ENCODE assay signal across 1 cellular context in the genomic region with DNA sequence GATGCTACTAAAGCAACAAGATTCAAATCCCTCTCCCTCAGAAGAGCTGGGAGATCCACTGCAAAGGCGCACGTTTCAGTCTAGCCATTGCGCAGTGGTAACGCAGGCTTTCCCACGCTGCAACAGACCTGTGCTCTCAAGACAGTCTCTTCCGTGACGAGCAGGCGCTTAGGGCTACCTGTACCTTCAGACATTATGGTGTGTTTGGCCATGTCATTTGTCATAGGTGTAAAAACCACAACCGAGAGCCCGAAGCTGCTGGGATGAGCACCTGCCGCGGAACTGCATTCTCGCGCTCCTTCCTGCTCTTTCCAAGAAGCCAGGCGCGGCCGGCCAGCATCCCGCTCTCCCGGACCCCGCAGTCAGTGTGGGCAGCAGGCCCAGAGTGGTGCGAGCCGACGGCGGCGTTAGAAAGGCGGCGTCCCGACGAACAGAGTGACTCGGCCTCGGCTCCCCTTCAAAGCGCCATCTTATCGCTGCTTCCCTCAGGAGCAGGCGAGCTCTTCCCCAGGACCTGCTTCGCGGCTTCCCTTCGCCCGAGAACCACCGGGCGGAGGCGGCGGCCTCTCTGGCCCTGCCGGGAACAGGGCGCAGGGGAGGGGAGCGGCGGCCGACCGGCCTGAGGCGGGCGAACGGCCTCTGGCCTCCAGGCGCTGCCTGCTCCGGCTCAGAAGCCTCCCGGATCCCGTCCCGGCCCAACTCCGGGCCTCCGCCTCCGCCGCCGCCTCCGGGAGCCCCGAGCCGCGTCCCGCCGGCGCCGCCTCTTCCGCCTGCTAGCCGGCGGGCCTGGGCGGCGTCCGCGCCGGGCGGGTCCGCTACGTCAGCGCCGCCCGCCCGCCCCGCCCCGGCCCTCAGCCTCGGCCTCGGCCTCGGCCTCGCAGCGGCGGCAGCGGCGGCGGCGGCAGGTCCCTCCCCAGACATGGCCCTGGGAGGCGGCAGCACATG.
TF ChIP-seq lines count a peak whose summit lies in the region.

A gene with protein sequence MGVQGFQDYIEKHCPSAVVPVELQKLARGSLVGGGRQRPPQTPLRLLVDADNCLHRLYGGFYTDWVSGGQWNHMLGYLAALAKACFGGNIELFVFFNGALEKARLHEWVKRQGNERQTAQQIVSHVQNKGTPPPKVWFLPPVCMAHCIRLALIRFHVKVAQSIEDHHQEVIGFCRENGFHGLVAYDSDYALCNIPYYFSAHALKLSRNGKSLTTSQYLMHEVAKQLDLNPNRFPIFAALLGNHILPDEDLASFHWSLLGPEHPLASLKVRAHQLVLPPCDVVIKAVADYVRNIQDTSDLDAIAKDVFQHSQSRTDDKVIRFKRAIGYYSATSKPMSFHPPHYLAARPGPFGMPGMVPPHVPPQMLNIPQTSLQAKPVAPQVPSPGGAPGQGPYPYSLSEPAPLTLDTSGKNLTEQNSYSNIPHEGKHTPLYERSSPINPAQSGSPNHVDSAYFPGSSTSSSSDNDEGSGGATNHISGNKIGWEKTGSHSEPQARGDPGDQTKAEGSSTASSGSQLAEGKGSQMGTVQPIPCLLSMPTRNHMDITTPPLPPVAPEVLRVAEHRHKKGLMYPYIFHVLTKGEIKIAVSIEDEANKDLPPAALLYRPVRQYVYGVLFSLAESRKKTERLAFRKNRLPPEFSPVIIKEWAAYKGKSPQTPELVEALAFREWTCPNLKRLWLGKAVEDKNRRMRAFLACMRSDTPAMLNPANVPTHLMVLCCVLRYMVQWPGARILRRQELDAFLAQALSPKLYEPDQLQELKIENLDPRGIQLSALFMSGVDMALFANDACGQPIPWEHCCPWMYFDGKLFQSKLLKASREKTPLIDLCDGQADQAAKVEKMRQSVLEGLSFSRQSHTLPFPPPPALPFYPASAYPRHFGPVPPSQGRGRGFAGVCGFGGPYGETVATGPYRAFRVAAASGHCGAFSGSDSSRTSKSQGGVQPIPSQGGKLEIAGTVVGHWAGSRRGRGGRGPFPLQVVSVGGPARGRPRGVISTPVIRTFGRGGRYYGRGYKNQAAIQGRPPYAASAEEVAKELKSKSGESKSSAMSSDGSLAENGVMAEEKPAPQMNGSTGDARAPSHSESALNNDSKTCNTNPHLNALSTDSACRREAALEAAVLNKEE (plus strand): TSS at position 869 of the 945 bp plus-strand sequence. CDS start 231 bp downstream, outside the sequence.

TF ChIP-seq in K562, 482 proteins besides CTCF, POLR2A, EP300 and RAD21 (continued from another document and continues in another):
- TF ChIP-seq, protein P1, sequence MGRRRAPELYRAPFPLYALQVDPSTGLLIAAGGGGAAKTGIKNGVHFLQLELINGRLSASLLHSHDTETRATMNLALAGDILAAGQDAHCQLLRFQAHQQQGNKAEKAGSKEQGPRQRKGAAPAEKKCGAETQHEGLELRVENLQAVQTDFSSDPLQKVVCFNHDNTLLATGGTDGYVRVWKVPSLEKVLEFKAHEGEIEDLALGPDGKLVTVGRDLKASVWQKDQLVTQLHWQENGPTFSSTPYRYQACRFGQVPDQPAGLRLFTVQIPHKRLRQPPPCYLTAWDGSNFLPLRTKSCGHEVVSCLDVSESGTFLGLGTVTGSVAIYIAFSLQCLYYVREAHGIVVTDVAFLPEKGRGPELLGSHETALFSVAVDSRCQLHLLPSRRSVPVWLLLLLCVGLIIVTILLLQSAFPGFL (CRISPR knock-in tag; IDR thresholded peaks at IDR 0.05) = no peak
- TF ChIP-seq SMAD4 (CRISPR knock-in tag; conservative IDR thresholded peaks at IDR 0.05) (peak; percentile 91), GABPA (tag; conservative IDR thresholded peaks at IDR 0.05; ENCODE audit: low read depth) (peak; percentile 82), NR2C2 (CRISPR knock-in tag; IDR thresholded peaks at IDR 0.05) (no peak), NR2C2 (tag; IDR thresholded peaks at IDR 0.05) (no peak), CTBP1 (IDR thresholded peaks at IDR 0.05; ENCODE audit: borderline replicate concordance) (peak; percentile 28; the same call in 1 of the 2 replicates), PPARD (CRISPR knock-in tag; IDR thresholded peaks at IDR 0.05) (no peak), CBX1 (IDR thresholded peaks at IDR 0.05; ENCODE audit: low read depth) (no peak), FOXJ2 (tag; IDR thresholded peaks at IDR 0.05) (no peak), E2F6 (IDR thresholded peaks at IDR 0.05; ENCODE audit: borderline replicate concordance in 1 of 2, extremely low read depth in 1 of 2, insufficient read depth in 1 of 2, insufficient read length in 1 of 2, low read depth in 1 of 2, low read length in 1 of 2, poor library complexity in 1 of 2, severe bottlenecking in 1 of 2) (peak in 1 of 2 experiments; percentile 78), SREBF2 (CRISPR knock-in tag; IDR thresholded peaks at IDR 0.05) (no peak), ZBTB9 (CRISPR knock-in tag; IDR thresholded peaks at IDR 0.05) (0 out of 2 replicates have a peak, but pooled peaks have one; percentile 68), ATF1 (CRISPR knock-in tag; IDR thresholded peaks at IDR 0.05) (no peak), ATF1 (tag; IDR thresholded peaks at IDR 0.05) (peak; percentile 53), RBM34 (IDR thresholded peaks at IDR 0.05; ENCODE audit: borderline replicate concordance, insufficient read depth, low read length) (no peak), TAF7 (tag; IDR thresholded peaks at IDR 0.05) (no peak), SIX5 (IDR thresholded peaks at IDR 0.05; ENCODE audit: borderline replicate concordance in 1 of 2, insufficient read depth in 1 of 2, low read depth in 1 of 2, low read length in 2 of 2) (no peak), CHD4 (IDR thresholded peaks at IDR 0.05; ENCODE audit: insufficient read depth, insufficient replicate concordance, low read depth, low read length, poor library complexity, severe bottlenecking) (no peak), ZNF76 (CRISPR knock-in tag; IDR thresholded peaks at IDR 0.05; ENCODE audit: borderline replicate concordance) (no peak), SAFB (IDR thresholded peaks at IDR 0.05; ENCODE audit: borderline replicate concordance, low read depth, low read length) (no peak), ELK3 (CRISPR knock-in tag; IDR thresholded peaks at IDR 0.05) (no peak), HEY1 (CRISPR knock-in tag; IDR thresholded peaks at IDR 0.05; ENCODE audit: borderline replicate concordance) (no peak), MCM2 (IDR thresholded peaks at IDR 0.05; ENCODE audit: low read depth) (no peak), CCNT2 (IDR thresholded peaks at IDR 0.05; ENCODE audit: borderline replicate concordance, extremely low read depth, insufficient read length, low read depth, low read length) (peak; percentile 71), ZSCAN29 (IDR thresholded peaks at IDR 0.05) (0 out of 2 replicates have a peak, but pooled peaks have one; percentile 27)
- TF ChIP-seq, protein P2, sequence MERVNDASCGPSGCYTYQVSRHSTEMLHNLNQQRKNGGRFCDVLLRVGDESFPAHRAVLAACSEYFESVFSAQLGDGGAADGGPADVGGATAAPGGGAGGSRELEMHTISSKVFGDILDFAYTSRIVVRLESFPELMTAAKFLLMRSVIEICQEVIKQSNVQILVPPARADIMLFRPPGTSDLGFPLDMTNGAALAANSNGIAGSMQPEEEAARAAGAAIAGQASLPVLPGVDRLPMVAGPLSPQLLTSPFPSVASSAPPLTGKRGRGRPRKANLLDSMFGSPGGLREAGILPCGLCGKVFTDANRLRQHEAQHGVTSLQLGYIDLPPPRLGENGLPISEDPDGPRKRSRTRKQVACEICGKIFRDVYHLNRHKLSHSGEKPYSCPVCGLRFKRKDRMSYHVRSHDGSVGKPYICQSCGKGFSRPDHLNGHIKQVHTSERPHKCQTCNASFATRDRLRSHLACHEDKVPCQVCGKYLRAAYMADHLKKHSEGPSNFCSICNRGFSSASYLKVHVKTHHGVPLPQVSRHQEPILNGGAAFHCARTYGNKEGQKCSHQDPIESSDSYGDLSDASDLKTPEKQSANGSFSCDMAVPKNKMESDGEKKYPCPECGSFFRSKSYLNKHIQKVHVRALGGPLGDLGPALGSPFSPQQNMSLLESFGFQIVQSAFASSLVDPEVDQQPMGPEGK (CRISPR knock-in tag; IDR thresholded peaks at IDR 0.05; ENCODE audit: borderline replicate concordance) = no peak
- TF ChIP-seq, protein P3, sequence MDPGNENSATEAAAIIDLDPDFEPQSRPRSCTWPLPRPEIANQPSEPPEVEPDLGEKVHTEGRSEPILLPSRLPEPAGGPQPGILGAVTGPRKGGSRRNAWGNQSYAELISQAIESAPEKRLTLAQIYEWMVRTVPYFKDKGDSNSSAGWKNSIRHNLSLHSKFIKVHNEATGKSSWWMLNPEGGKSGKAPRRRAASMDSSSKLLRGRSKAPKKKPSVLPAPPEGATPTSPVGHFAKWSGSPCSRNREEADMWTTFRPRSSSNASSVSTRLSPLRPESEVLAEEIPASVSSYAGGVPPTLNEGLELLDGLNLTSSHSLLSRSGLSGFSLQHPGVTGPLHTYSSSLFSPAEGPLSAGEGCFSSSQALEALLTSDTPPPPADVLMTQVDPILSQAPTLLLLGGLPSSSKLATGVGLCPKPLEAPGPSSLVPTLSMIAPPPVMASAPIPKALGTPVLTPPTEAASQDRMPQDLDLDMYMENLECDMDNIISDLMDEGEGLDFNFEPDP (CRISPR knock-in tag; IDR thresholded peaks at IDR 0.05) = 0 out of 2 replicates have a peak, but pooled peaks have one; percentile 46
- TF ChIP-seq, protein P4, sequence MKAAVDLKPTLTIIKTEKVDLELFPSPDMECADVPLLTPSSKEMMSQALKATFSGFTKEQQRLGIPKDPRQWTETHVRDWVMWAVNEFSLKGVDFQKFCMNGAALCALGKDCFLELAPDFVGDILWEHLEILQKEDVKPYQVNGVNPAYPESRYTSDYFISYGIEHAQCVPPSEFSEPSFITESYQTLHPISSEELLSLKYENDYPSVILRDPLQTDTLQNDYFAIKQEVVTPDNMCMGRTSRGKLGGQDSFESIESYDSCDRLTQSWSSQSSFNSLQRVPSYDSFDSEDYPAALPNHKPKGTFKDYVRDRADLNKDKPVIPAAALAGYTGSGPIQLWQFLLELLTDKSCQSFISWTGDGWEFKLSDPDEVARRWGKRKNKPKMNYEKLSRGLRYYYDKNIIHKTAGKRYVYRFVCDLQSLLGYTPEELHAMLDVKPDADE (conservative IDR thresholded peaks at IDR 0.05; ENCODE audit: control insufficient read depth, low read depth, low read length) = peak; percentile 4; the same call in 1 of the 2 replicates
- TF ChIP-seq, protein P5, sequence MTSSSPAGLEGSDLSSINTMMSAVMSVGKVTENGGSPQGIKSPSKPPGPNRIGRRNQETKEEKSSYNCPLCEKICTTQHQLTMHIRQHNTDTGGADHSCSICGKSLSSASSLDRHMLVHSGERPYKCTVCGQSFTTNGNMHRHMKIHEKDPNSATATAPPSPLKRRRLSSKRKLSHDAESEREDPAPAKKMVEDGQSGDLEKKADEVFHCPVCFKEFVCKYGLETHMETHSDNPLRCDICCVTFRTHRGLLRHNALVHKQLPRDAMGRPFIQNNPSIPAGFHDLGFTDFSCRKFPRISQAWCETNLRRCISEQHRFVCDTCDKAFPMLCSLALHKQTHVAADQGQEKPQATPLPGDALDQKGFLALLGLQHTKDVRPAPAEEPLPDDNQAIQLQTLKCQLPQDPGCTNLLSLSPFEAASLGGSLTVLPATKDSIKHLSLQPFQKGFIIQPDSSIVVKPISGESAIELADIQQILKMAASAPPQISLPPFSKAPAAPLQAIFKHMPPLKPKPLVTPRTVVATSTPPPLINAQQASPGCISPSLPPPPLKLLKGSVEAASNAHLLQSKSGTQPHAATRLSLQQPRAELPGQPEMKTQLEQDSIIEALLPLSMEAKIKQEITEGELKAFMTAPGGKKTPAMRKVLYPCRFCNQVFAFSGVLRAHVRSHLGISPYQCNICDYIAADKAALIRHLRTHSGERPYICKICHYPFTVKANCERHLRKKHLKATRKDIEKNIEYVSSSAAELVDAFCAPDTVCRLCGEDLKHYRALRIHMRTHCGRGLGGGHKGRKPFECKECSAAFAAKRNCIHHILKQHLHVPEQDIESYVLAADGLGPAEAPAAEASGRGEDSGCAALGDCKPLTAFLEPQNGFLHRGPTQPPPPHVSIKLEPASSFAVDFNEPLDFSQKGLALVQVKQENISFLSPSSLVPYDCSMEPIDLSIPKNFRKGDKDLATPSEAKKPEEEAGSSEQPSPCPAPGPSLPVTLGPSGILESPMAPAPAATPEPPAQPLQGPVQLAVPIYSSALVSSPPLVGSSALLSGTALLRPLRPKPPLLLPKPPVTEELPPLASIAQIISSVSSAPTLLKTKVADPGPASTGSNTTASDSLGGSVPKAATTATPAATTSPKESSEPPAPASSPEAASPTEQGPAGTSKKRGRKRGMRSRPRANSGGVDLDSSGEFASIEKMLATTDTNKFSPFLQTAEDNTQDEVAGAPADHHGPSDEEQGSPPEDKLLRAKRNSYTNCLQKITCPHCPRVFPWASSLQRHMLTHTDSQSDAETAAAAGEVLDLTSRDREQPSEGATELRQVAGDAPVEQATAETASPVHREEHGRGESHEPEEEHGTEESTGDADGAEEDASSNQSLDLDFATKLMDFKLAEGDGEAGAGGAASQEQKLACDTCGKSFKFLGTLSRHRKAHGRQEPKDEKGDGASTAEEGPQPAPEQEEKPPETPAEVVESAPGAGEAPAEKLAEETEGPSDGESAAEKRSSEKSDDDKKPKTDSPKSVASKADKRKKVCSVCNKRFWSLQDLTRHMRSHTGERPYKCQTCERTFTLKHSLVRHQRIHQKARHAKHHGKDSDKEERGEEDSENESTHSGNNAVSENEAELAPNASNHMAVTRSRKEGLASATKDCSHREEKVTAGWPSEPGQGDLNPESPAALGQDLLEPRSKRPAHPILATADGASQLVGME (CRISPR knock-in tag; IDR thresholded peaks at IDR 0.05) = 0 out of 2 replicates have a peak, but pooled peaks have one; percentile 45
